ENCODE assay signal across 8 cellular contexts in the genomic region with DNA sequence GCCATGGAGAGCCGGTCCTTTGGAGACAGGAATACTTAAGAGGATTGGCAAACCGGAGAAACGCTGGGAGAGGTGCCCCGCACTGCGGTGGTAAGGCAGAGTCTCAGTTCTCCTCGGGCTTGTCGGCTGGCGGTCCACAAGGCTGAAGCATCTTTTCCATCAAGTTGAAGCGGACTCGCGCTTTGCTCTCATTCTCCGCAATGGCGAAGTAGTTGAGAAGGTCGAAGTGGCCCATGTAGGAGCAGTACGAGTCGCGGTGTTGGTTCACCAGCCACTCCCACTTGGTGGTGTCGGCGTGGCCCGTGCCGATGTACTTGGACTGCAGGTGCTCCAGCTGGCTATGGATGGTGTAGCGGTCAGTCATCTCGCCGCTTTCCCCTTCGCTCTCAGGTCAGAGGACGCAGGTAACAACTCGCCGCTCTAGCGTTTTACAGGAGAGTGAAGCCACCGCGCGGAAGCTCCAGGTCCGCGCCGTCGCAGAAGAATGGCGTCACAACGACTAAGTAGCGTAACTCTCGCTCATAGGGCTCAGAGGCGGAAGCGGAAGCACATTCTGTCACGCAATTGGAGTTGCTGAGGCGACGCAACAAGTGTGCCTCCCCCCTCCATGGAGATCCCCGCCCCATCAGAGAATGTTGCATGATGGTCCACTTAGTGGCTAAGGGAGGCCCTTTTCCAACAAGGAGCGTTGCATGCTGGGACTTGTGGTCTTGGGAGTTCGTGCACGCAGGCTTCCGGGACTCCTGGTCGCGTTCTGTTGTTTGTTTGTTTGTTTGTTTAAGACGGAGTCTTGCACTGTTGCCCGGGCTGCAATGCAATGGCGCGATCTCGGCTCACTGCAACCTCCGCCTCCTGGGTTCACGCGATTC. TPM values are rescaled to one million over a fixed set of nuclear protein-coding genes. Genes with fewer than 3 reads are reported as not detected.
DNase-seq lines count a peak whose midpoint lies in the region; ATAC-seq and TF ChIP-seq lines count a peak whose summit lies in the region.

A gene (minus strand): TSS at position 440 of the 869 bp plus-strand sequence. CDS start 76 bp downstream, at position 364.

- no peaks in the 10 kb centered on the region for H3K36me3 ChIP-seq in H7 (replicated peaks; ENCODE audit: control insufficient read depth, insufficient read depth, low read length)

- no peaks in the 10 kb centered on the region for H3K9me3 Mint-ChIP-seq in natural killer cell

- H3K36me3 Mint-ChIP-seq in natural killer cell: no peaks in the 10 kb centered on the region

- no peaks in the 10 kb centered on the region for H3K27me3 ChIP-seq in H7 (ENCODE audit: control insufficient read depth, insufficient read depth, low read length)

- no peak for TF ChIP-seq CTCF in natural killer cell (IDR thresholded peaks at IDR 0.05)

- ATAC-seq in natural killer cell: peak; percentile 96 to 99 (median 97)

- intact Hi-C loops in natural killer cell (cut with micrococcal nuclease): loop anchor here (1.0 to 2.0 kb wide), 4 partner anchors 31 to 155 kb away; no protein-coding TSS in a partner anchor

- no peaks in the 10 kb centered on the region for H3K27me3 Mint-ChIP-seq in natural killer cell (ENCODE audit: low read depth in 2 of 2)

- H3K27ac Mint-ChIP-seq in natural killer cell: peak within 1 kb of the TSS; percentile 95 to 97

- peak within 1 kb of the TSS; percentile 90 for H3K4me3 ChIP-seq in H7 (ENCODE audit: insufficient read depth, low read depth, low read length)

- H3K4me1 Mint-ChIP-seq in natural killer cell: peaks cover 23 to 28% of the 10 kb centered on the region in 2 donors

- DNase-seq in ELF-1 (ENCODE audit: low read depth, low spot score) (peak; percentile 99), H7 (peak; percentile 89), M059J (ENCODE audit: low read depth) (peak; percentile 100), SHP77 (lab: John Stamatoyannopoulos, UW) (peak; percentile 99), fibroblast of peridontal ligament (ENCODE audit: extremely low read depth) (peak; percentile 100), natural killer cell (peak; percentile 96)
- DNase-seq in activated effector memory CD4-positive, alpha-beta T cell treated with Interleukin-2 at 50 U/mL for 16 hours: peak; percentile 95
- peak; percentile 99 for DNase-seq in stimulated activated naive CD4-positive, alpha-beta T cell treated with Interleukin-2 at 50 U/mL for 16 hours (lab: John Stamatoyannopoulos, UW)

- H3K4me3 Mint-ChIP-seq in natural killer cell: peak within 1 kb of the TSS; percentile 94

RNA-seq across cellular contexts. Expression of the gene that starts here (rescaled TPM):
- 129 and 171 TPM in 2 replicates for total RNA-seq in H7 (2014; rRNA removed; shearing (Covaris generic))
- 211 and 302 TPM in 2 replicates for total RNA-seq in M059J (2014; rRNA removed; shearing (Covaris generic))
- 100 to 1,000 TPM; 122 to 145 (median 122) TPM for total RNA-seq in natural killer cell

Comparison
In these comparisons a context has a peak if more than half of its experiments do, and no peak if none do; other contexts are left out.
1. Peak in every context shown above with its lines: DNase-seq, ATAC-seq and H3K4me3 ChIP-seq.